ENCODE assay signal across 1 cellular context in genomic region chr7:141685285-141686035, GRCh38.
TF ChIP-seq lines count a peak whose summit lies in the region.

No MANE protein-coding gene starts in this region.

TF ChIP-seq in IMR-90, 13 proteins besides CTCF, POLR2A, EP300 and RAD21 (continued from another document):
- no peak for TF ChIP-seq ELK1 (IDR thresholded peaks at IDR 0.05; ENCODE audit: borderline replicate concordance, low read depth, low read length)
- TF ChIP-seq RFX5 (IDR thresholded peaks at IDR 0.05; ENCODE audit: low read depth, low read length): no peak
- no peak for TF ChIP-seq BHLHE40 (IDR thresholded peaks at IDR 0.05; ENCODE audit: low read depth, low read length)
